In the genomic region with DNA sequence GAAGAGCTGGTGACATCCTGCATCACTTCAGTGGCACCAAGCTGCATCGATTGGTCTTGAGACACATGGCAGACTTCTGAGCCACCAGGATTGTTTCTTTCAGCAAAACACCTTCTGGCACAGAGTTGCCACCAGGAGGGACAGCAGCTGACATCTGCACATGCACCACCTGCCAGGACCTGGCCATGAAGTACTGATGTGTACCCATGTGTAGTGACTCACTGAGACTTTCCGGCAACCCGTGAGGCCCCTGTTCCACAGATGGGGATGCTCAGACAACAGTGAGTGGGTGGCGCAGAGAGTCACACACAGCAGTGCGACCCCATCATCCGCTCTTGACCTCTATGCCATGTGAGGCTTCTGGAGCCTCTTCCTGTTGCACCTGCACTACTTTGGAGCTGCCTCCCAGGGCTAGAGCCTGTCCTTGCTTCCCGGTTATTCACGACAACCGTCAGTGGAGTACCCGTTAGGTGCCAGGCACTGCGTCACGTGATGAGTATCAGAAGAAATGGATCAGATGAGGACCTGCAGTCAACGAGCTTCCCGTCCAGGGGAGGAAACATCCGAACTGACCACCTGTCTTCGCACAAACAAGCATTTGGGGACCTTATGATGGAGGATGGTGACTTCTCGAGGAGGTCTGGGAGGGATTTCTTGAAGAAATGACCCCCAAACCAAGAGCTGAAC, we compare ENCODE assay signal across 24 cellular contexts.
DNase-seq lines count a peak whose midpoint lies in the region; ATAC-seq, FAIRE-seq and TF ChIP-seq lines count a peak whose summit lies in the region.
"Had no signal": no experiment of that assay in that cellular context is flagged by ENCODE, and none has a peak within 500 bp of the region (broad histone marks: within the 10 kb centered on the region; RNA-seq: fewer than 3 reads in every experiment).

No MANE protein-coding gene starts in this region.

- H4K8ac ChIP-seq in neuronal stem cell (ENCODE audit: low read depth, low read length), result no peak overlapping the region

- H2BK120ac ChIP-seq in neuronal stem cell (ENCODE audit: low read depth, low read length), result no peak overlapping the region

- H3K9me3 ChIP-seq in A549 (peaks cover 8% of the 10 kb centered on the region; the same call in 2 of the 3 replicates), neuronal stem cell (replicated peaks in 1 of 2; ENCODE audit: control insufficient read depth in 2 of 2, insufficient read depth in 1 of 2, low read depth in 1 of 2, low read length in 2 of 2) (peaks cover 5 to 12% of the 10 kb centered on the region in 2 donors), BE2C (no peaks in the 10 kb centered on the region)
- H3K9me3 ChIP-seq: Peyer's patch had no signal

- H3K9ac ChIP-seq in neuronal stem cell (ENCODE audit: low read depth, low read length, poor library complexity), result peak overlapping the region; percentile 24
- H3K9ac ChIP-seq: GM23248 had no signal

- no peak overlapping the region for H3K23ac ChIP-seq in neuronal stem cell (ENCODE audit: low read depth, low read length, poor library complexity)

- H3K4me2 ChIP-seq in A549 (no peak overlapping the region), neuronal stem cell (ENCODE audit: insufficient read depth, low read length, poor library complexity, severe bottlenecking) (no peak overlapping the region)

- ATAC-seq in A549, result no peak
- ATAC-seq: Right ventricle myocardium inferior had no signal

- H4K91ac ChIP-seq in neuronal stem cell (ENCODE audit: low read depth, low read length, poor library complexity), result no peak overlapping the region

- no peak overlapping the region for H3K14ac ChIP-seq in neuronal stem cell (ENCODE audit: low read length)

- DNase-seq in DMS 273 (lab: John Stamatoyannopoulos, UW; ENCODE audit: unreplicated experiment) (peak; percentile 57), DMS 273 treated with DMSO at 0.1 percent for 48 hours (lab: John Stamatoyannopoulos, UW) (no peak), A549 (ENCODE audit: low read depth in 1 of 2, low spot score in 1 of 2) (no peak), RPMI8226 (peak; percentile 78), neuronal stem cell (ENCODE audit: low spot score) (no peak), nucleus accumbens (lab: John Stamatoyannopoulos, UW) (no peak), NCI-H146 (lab: John Stamatoyannopoulos, UW) (no peak), BE2C (no peak)
- DNase-seq: Caco-2; GM23248; KBM-7; NCI-H1105; NCI-H187; NCI-H2107; NCI-H345; NCI-H69; NK-92 treated with Interleukin-12 subunit alpha and Interleukin-12 subunit beta, amount 100 ng/mL, for 24 hours; Peyer's patch had no signal

- CTCF ChIA-PET in A549 (lab: Yijun Ruan, JAX), result interaction anchor here (1.1 to 6.4 kb wide), 3 partner anchors 22 to 62 kb away, joined by 3 to 48 read pairs (median 10); no protein-coding TSS in a partner anchor

- TF ChIP-seq EP300 in A549 (IDR thresholded peaks at IDR 0.05), result no peak

- no peak overlapping the region for H2BK15ac ChIP-seq in neuronal stem cell (ENCODE audit: low read length)

- H3K36me3 ChIP-seq in neuronal stem cell (replicated peaks in 1 of 2; ENCODE audit: control insufficient read depth in 2 of 2, insufficient read depth in 2 of 2, low read length in 2 of 2) (no peaks in the 10 kb centered on the region), BE2C (no peaks in the 10 kb centered on the region)
- H3K36me3 ChIP-seq: HAP-1, Peyer's patch had no signal

- no peak for TF ChIP-seq POLR2A in A549 (IDR thresholded peaks at IDR 0.05; ENCODE audit: low read length)

- no peak overlapping the region for H3K4ac ChIP-seq in neuronal stem cell (ENCODE audit: low read length)

- no peak for TF ChIP-seq CTCF in A549 (IDR thresholded peaks at IDR 0.05)
- TF ChIP-seq CTCF in BE2C (IDR thresholded peaks at IDR 0.05; ENCODE audit: low read depth, low read length), result no peak

- H3K27me3 ChIP-seq in neuronal stem cell (ENCODE audit: control insufficient read depth in 3 of 3, insufficient read depth in 3 of 3, low read depth in 1 of 3, low read length in 3 of 3) (peaks cover 0 to 13% (median 0%) of the 10 kb centered on the region in 3 experiments), BE2C (no peaks in the 10 kb centered on the region)
- H3K27me3 ChIP-seq: Peyer's patch had no signal

- no peak overlapping the region for H2BK5ac ChIP-seq in neuronal stem cell (ENCODE audit: low read length)

- H2AFZ ChIP-seq in neuronal stem cell (ENCODE audit: low read length), result no peak overlapping the region
- H2AFZ ChIP-seq: GM23248 had no signal

- FAIRE-seq in A549 (lab: Jason Lieb, UNC), result no peak
- FAIRE-seq: GM12891, GM18507 had no signal

- no peak for TF ChIP-seq RAD21 in A549 (conservative IDR thresholded peaks at IDR 0.05 in 1 of 2, IDR thresholded peaks at IDR 0.05 in 1 of 2)

- no peak overlapping the region for H2BK12ac ChIP-seq in neuronal stem cell (ENCODE audit: low read length)

- POLR2A ChIA-PET in A549 (lab: Yijun Ruan, JAX), result no interaction called here

- H3K4me1 ChIP-seq in A549 (no peaks in the 10 kb centered on the region), neuronal stem cell (ENCODE audit: control insufficient read depth in 2 of 2, insufficient read depth in 1 of 2, low read depth in 1 of 2, low read length in 2 of 2) (peaks cover 0 to 3% of the 10 kb centered on the region in 2 donors), BE2C (no peaks in the 10 kb centered on the region)
- H3K4me1 ChIP-seq: Caco-2, HAP-1, Peyer's patch had no signal

- peak overlapping the region; percentile 53 for H3K18ac ChIP-seq in neuronal stem cell (ENCODE audit: low read length)

- no peak overlapping the region for H2AK5ac ChIP-seq in neuronal stem cell (ENCODE audit: low read depth, low read length)

- no peaks in the 10 kb centered on the region for H3K79me1 ChIP-seq in neuronal stem cell (ENCODE audit: low read depth, low read length)

- WGBS in A549 (ENCODE audit: missing lambda C conversion rate), result 42% methylated on average over 15 of the region's 17 CpGs
- WGBS in neuronal stem cell (ENCODE audit: extremely low coverage in 2 of 2, insufficient read length in 2 of 2, insufficient replicate concordance in 1 of 2), 2 donors, result no CpG with 5 or more reads among the region's 17 CpGs

- H3K27ac ChIP-seq in A549 (no peak overlapping the region), neuronal stem cell (replicated peaks; ENCODE audit: low read length) (no peak overlapping the region)
- H3K27ac ChIP-seq: 22Rv1, GM23248, Peyer's patch, SK-N-MC had no signal

- no peak overlapping the region for H3K4me3 ChIP-seq in A549
- no peak overlapping the region for H3K4me3 ChIP-seq in neuronal stem cell (ENCODE audit: low read length in 2 of 2)
- no peak overlapping the region for H3K4me3 ChIP-seq in BE2C (ENCODE audit: low read depth, low read length)
- H3K4me3 ChIP-seq: GM23248, HAP-1, Peyer's patch, SK-N-MC had no signal

TF ChIP-seq in A549, 52 proteins besides CTCF, POLR2A, EP300 and RAD21:
- TF ChIP-seq, protein P1, sequence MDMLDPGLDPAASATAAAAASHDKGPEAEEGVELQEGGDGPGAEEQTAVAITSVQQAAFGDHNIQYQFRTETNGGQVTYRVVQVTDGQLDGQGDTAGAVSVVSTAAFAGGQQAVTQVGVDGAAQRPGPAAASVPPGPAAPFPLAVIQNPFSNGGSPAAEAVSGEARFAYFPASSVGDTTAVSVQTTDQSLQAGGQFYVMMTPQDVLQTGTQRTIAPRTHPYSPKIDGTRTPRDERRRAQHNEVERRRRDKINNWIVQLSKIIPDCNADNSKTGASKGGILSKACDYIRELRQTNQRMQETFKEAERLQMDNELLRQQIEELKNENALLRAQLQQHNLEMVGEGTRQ (IDR thresholded peaks at IDR 0.05), result 0 out of 2 replicates have a peak, but pooled peaks have one; percentile 8
- TF ChIP-seq FOXS1 (CRISPR knock-in tag; IDR thresholded peaks at IDR 0.05), result no peak

Comparison
In these comparisons a context has a peak if more than half of its experiments do, and no peak if none do; other contexts are left out.
1. DNase-seq: peak in DMS 273 (single experiment) and RPMI8226 (single experiment); none in DMS 273 treated with DMSO at 0.1 percent for 48 hours (single experiment), A549 (0 of 2), neuronal stem cell (single experiment), nucleus accumbens (0 of 56), NCI-H146 (single experiment) and BE2C (single experiment).